In the genomic region with DNA sequence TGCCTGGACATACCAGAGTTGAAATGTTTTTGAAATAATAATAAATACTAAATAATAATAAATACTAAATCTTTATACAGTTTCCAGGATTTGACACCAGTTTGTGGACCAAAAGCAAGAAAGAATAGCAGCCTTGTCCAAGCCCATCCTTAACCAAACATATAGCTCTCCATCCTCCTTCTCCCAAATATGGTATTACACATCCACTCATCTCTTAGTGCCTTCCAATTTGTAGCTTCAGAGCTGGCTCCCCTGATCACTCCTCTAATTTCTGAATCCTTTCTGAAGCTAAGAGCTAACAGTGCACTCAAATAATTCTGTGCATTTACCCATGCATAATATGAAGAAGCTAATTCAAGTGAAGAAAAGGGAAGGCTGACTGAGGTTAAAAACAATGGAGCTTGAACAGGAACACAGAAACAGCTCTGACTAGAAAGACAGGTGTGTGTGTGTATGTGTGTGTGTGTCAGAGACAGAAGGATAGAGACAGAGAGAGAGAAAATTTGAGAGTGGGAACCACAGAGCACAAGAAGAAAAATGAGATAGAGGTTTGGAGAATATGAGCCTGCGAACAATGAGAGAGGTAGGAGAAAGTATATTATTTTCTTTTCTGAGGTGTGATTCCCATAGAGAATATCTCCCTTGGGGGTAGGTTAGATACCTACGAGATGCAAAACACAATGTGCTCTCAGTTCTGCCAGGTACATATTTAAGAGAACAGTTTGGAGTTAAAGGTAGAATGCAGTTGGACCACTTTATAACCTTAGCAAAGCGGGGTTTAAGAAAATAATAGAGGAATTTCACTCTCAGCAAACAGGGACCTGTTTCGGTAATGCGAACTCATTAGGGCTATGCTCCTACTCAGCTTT, we compare ENCODE assay signal across 11 cellular contexts.
DNase-seq lines count a peak whose midpoint lies in the region; ATAC-seq and TF ChIP-seq lines count a peak whose summit lies in the region.
"Had no signal": no experiment of that assay in that cellular context is flagged by ENCODE, and none has a peak within 500 bp of the region (broad histone marks: within the 10 kb centered on the region; RNA-seq: fewer than 3 reads in every experiment).

No MANE protein-coding gene starts in this region.

- no peak overlapping the region for H3K4me3 ChIP-seq in MM.1S (ENCODE audit: low read length)
- no peak overlapping the region for H3K4me3 ChIP-seq in spleen
- no peak overlapping the region for H3K4me3 ChIP-seq in foreskin fibroblast (ENCODE audit: low read depth in 1 of 2, low read length in 2 of 2)
- H3K4me3 ChIP-seq: uterus had no signal

- H3K36me3 ChIP-seq in MM.1S (replicated peaks; ENCODE audit: insufficient read depth, low read length) (no peaks in the 10 kb centered on the region), spleen (no peaks in the 10 kb centered on the region)
- H3K36me3 ChIP-seq: uterus had no signal

- no peaks in the 10 kb centered on the region for H3K9me3 Mint-ChIP-seq in activated CD8-positive, alpha-beta T cell treated with anti-CD3 and anti-CD28 coated beads for 36 hours
- no peaks in the 10 kb centered on the region for H3K9me3 Mint-ChIP-seq in activated CD8-positive, alpha-beta T cell treated with anti-CD3 and anti-CD28 coated beads, Interleukin-2, amount 10 ng/mL, durations not matched to agents 7 days and 5 days (ENCODE audit: insufficient read depth)
- H3K9me3 Mint-ChIP-seq in brain = peaks cover 0 to 2% (median 0%) of the 10 kb centered on the region in 5 experiments

- H3K4me2 ChIP-seq in MM.1S (ENCODE audit: low read depth, low read length) = peak overlapping the region; percentile 17; the same call in 1 of the 2 replicates

- no peaks in the 10 kb centered on the region for H3K9me3 ChIP-seq in MM.1S (replicated peaks; ENCODE audit: insufficient read depth, low read length)
- H3K9me3 ChIP-seq in spleen = no peaks in the 10 kb centered on the region
- H3K9me3 ChIP-seq: uterus had no signal

- H3K9me2 ChIP-seq in MM.1S (replicated peaks; ENCODE audit: insufficient read depth, low read length) = no peaks in the 10 kb centered on the region

- ATAC-seq in activated CD8-positive, alpha-beta T cell treated with anti-CD3 and anti-CD28 coated beads for 36 hours = no peak
- ATAC-seq in activated CD8-positive, alpha-beta T cell treated with anti-CD3 and anti-CD28 coated beads, Interleukin-2, amount 10 ng/mL, durations not matched to agents 7 days and 5 days = no peak
- no peak for ATAC-seq in HG03439 (IDR thresholded peaks at IDR 0.05; ENCODE audit: unreplicated experiment)

- H3K27ac ChIP-seq in MM.1S (ENCODE audit: low read length) (no peak overlapping the region), spleen (peak overlapping the region in 5 of 8 donors; percentile 22 to 85 (median 75))
- H3K27ac ChIP-seq: uterus had no signal

- H3K9ac ChIP-seq in MM.1S (ENCODE audit: low read length) = no peak overlapping the region

- no peaks in the 10 kb centered on the region for H4K20me1 ChIP-seq in MM.1S (ENCODE audit: insufficient read depth, low read length)

- CTCF ChIA-PET in activated CD8-positive, alpha-beta T cell treated with anti-CD3 and anti-CD28 coated beads for 36 hours (lab: Charles Lee) = interaction anchor here (0.9 to 1.6 kb wide), 3 partner anchors 91 to 243 kb away, joined by 3 to 4 read pairs (median 4); no protein-coding TSS in a partner anchor
- CTCF ChIA-PET in activated CD8-positive, alpha-beta T cell treated with anti-CD3 and anti-CD28 coated beads, Interleukin-2, amount 10 ng/mL, durations not matched to agents 7 days and 5 days (lab: Charles Lee) = interaction anchor here (1.0 to 3.7 kb wide), 8 partner anchors 10 to 123 kb away, joined by 3 to 29 read pairs (median 4); no protein-coding TSS in a partner anchor
- CTCF ChIA-PET in GM10248 (lab: Yijun Ruan, JAX) = interaction anchor here (0.7 to 1.9 kb wide), 5 partner anchors 23 to 90 kb away, joined by 3 to 5 read pairs (median 3); no protein-coding TSS in a partner anchor

- POLR2A ChIA-PET in activated CD8-positive, alpha-beta T cell treated with anti-CD3 and anti-CD28 coated beads for 36 hours (lab: Charles Lee) = interaction anchor here (1.4 kb wide), 1 partner anchor 123 kb away, joined by 6 read pairs; no protein-coding TSS in a partner anchor
- POLR2A ChIA-PET in activated CD8-positive, alpha-beta T cell treated with anti-CD3 and anti-CD28 coated beads, Interleukin-2, amount 10 ng/mL, durations not matched to agents 7 days and 5 days (lab: Charles Lee) = interaction anchor here (0.7 kb wide), 1 partner anchor 39 kb away, joined by 3 read pairs; no protein-coding TSS in a partner anchor
- POLR2A ChIA-PET in GM10248 (lab: Yijun Ruan, JAX) = no interaction called here

- no peaks in the 10 kb centered on the region for H3K27me3 ChIP-seq in MM.1S (replicated peaks; ENCODE audit: insufficient read depth, low read length)
- no peaks in the 10 kb centered on the region for H3K27me3 ChIP-seq in spleen (replicated peaks in 1 of 7)
- H3K27me3 ChIP-seq: uterus had no signal

- 87 to 91% (median 89%) methylated on average over 5 of the region's 5 CpGs for WGBS in spleen, 5 donors

- no peak overlapping the region for H2AFZ ChIP-seq in MM.1S (ENCODE audit: low read length)

- no peak for TF ChIP-seq CTCF in activated CD8-positive, alpha-beta T cell treated with anti-CD3 and anti-CD28 coated beads for 36 hours (IDR thresholded peaks at IDR 0.05)
- TF ChIP-seq CTCF in MM.1S (IDR thresholded peaks at IDR 0.05; ENCODE audit: low read length) = no peak
- TF ChIP-seq CTCF in brain (conservative IDR thresholded peaks at IDR 0.05) = no peak
- TF ChIP-seq CTCF in spleen (IDR thresholded peaks at IDR 0.05 in 8 of 11, conservative IDR thresholded peaks at IDR 0.05 in 3 of 11) = no peak
- TF ChIP-seq CTCF in GM10248 (IDR thresholded peaks at IDR 0.05; ENCODE audit: control extremely low read depth, extremely low read depth, low read depth, missing control alignments) = no peak
- TF ChIP-seq CTCF in foreskin fibroblast (IDR thresholded peaks at IDR 0.05; ENCODE audit: low read depth, low read length) = no peak

- intact Hi-C loops in activated CD8-positive, alpha-beta T cell treated with anti-CD3 and anti-CD28 coated beads for 36 hours (cut with micrococcal nuclease) = loop anchor here (5.0 kb wide), 3 partner anchors 71 to 124 kb away; partner anchors contain the start of gene CAMK2D
- intact Hi-C loops in spleen (cut with DNase I; ENCODE audit: low total_unique reads) = loop anchor here (10.0 kb wide), 1 partner anchor 93 kb away; no protein-coding TSS in a partner anchor

- peak overlapping the region; percentile 11 for H3K4me3 Mint-ChIP-seq in activated CD8-positive, alpha-beta T cell treated with anti-CD3 and anti-CD28 coated beads for 36 hours
- no peak overlapping the region for H3K4me3 Mint-ChIP-seq in activated CD8-positive, alpha-beta T cell treated with anti-CD3 and anti-CD28 coated beads, Interleukin-2, amount 10 ng/mL, durations not matched to agents 7 days and 5 days
- peak overlapping the region in 3 of 5 experiments; percentile 2 to 11 (median 2) for H3K4me3 Mint-ChIP-seq in brain

- H3K27ac Mint-ChIP-seq in activated CD8-positive, alpha-beta T cell treated with anti-CD3 and anti-CD28 coated beads for 36 hours = peak overlapping the region; percentile 20
- no peak overlapping the region for H3K27ac Mint-ChIP-seq in activated CD8-positive, alpha-beta T cell treated with anti-CD3 and anti-CD28 coated beads, Interleukin-2, amount 10 ng/mL, durations not matched to agents 7 days and 5 days
- peak overlapping the region in 4 of 5 experiments; percentile 4 to 88 (median 70) for H3K27ac Mint-ChIP-seq in brain

- no peak for TF ChIP-seq POLR2A in spleen (IDR thresholded peaks at IDR 0.05)

- H3K36me3 Mint-ChIP-seq in activated CD8-positive, alpha-beta T cell treated with anti-CD3 and anti-CD28 coated beads for 36 hours (ENCODE audit: low read depth) = peaks cover 23% of the 10 kb centered on the region
- peaks cover 8% of the 10 kb centered on the region for H3K36me3 Mint-ChIP-seq in activated CD8-positive, alpha-beta T cell treated with anti-CD3 and anti-CD28 coated beads, Interleukin-2, amount 10 ng/mL, durations not matched to agents 7 days and 5 days (ENCODE audit: low read depth)
- no peaks in the 10 kb centered on the region for H3K36me3 Mint-ChIP-seq in brain

- H3K79me2 ChIP-seq in MM.1S (ENCODE audit: low read length) = no peaks in the 10 kb centered on the region

- peaks cover 55% of the 10 kb centered on the region for H3K4me1 Mint-ChIP-seq in activated CD8-positive, alpha-beta T cell treated with anti-CD3 and anti-CD28 coated beads for 36 hours (ENCODE audit: low read depth)
- H3K4me1 Mint-ChIP-seq in activated CD8-positive, alpha-beta T cell treated with anti-CD3 and anti-CD28 coated beads, Interleukin-2, amount 10 ng/mL, durations not matched to agents 7 days and 5 days (ENCODE audit: low read depth) = peaks cover 45% of the 10 kb centered on the region
- peaks cover 83% of the 10 kb centered on the region for H3K4me1 Mint-ChIP-seq in brain

- H3K27me3 Mint-ChIP-seq in activated CD8-positive, alpha-beta T cell treated with anti-CD3 and anti-CD28 coated beads for 36 hours = no peaks in the 10 kb centered on the region
- no peaks in the 10 kb centered on the region for H3K27me3 Mint-ChIP-seq in activated CD8-positive, alpha-beta T cell treated with anti-CD3 and anti-CD28 coated beads, Interleukin-2, amount 10 ng/mL, durations not matched to agents 7 days and 5 days (ENCODE audit: low read depth)
- no peaks in the 10 kb centered on the region for H3K27me3 Mint-ChIP-seq in brain

- H3K4me1 ChIP-seq in MM.1S (ENCODE audit: low read length) = peaks cover 26% of the 10 kb centered on the region
- H3K4me1 ChIP-seq in spleen = peaks cover 15 to 88% (median 66%) of the 10 kb centered on the region in 6 donors
- H3K4me1 ChIP-seq: uterus had no signal

- H3F3A ChIP-seq in MM.1S (ENCODE audit: insufficient read depth, low read length) = peaks cover 10% of the 10 kb centered on the region

- DNase-seq in activated CD8-positive, alpha-beta T cell treated with anti-CD3 and anti-CD28 coated beads for 36 hours = no peak
- no peak for DNase-seq in activated CD8-positive, alpha-beta T cell treated with anti-CD3 and anti-CD28 coated beads, Interleukin-2, amount 10 ng/mL, durations not matched to agents 7 days and 5 days
- DNase-seq in MM.1S (no peak), spleen (no peak), GM10248 (ENCODE audit: extremely low spot score) (no peak), foreskin fibroblast (no peak)
- DNase-seq: NCI-H187 treated with DMSO at 0.1 percent for 48 hours, T1000, uterus had no signal
